Comparison of ENCODE assay signal across 9 cellular contexts in genomic region chr12:52007982-52008510, GRCh38. TPM values are rescaled to one million over a fixed set of nuclear protein-coding genes. Genes with fewer than 3 reads are reported as not detected.
DNase-seq lines count a peak whose midpoint lies in the region; ATAC-seq and TF ChIP-seq lines count a peak whose summit lies in the region.
"Had no signal": no experiment of that assay in that cellular context is flagged by ENCODE, and none has a peak within 500 bp of the region (broad histone marks: within the 10 kb centered on the region; RNA-seq: fewer than 3 reads in every experiment).

No MANE protein-coding gene starts in this region.

- H3K9me3 ChIP-seq in SK-N-MC (ENCODE audit: low read depth, low read length) (no peaks in the 10 kb centered on the region), esophagus muscularis mucosa (no peaks in the 10 kb centered on the region), parathyroid adenoma (ENCODE audit: control insufficient read depth, low read length) (no peaks in the 10 kb centered on the region)

- DNase-seq in CD14-positive monocyte (ENCODE audit: low spot score): no peak
- DNase-seq in SK-N-MC (ENCODE audit: low read depth, low spot score): no peak
- DNase-seq in esophagus muscularis mucosa (ENCODE audit: extremely low spot score): no peak
- no peak for DNase-seq in islet precursor cell
- DNase-seq in amygdala (lab: John Stamatoyannopoulos, UW): no peak
- no peak for DNase-seq in DMS79 (lab: John Stamatoyannopoulos, UW)
- DNase-seq: NCI-H1092 treated with DMSO at 0.1 percent for 48 hours had no signal

- TF ChIP-seq EP300 in esophagus muscularis mucosa (IDR thresholded peaks at IDR 0.05): no peak

- H3K27me3 Mint-ChIP-seq in CD14-positive monocyte (ENCODE audit: low read depth in 3 of 3): peaks cover 30 to 48% (median 47%) of the 10 kb centered on the region in 3 donors

- H3K27ac ChIP-seq in SK-N-MC (no peak overlapping the region), esophagus muscularis mucosa (replicated peaks in 1 of 4) (peak overlapping the region; percentile 82 to 90 (median 87)), parathyroid adenoma (peak overlapping the region; percentile 72)

- H3K4me3 Mint-ChIP-seq in CD14-positive monocyte: peak overlapping the region; percentile 89 to 95

- no peak for ATAC-seq in GM21576 (IDR thresholded peaks at IDR 0.05; ENCODE audit: unreplicated experiment)

- H3K9me3 Mint-ChIP-seq in CD14-positive monocyte: peaks cover 0 to 20% (median 8%) of the 10 kb centered on the region in 7 donors

- peaks cover 23 to 30% of the 10 kb centered on the region in 2 donors for H3K36me3 Mint-ChIP-seq in CD14-positive monocyte

- no peaks in the 10 kb centered on the region for H3K79me2 ChIP-seq in parathyroid adenoma

- peaks cover 39 to 75% (median 69%) of the 10 kb centered on the region in 4 donors for H3K4me1 ChIP-seq in esophagus muscularis mucosa
- peaks cover 2% of the 10 kb centered on the region for H3K4me1 ChIP-seq in parathyroid adenoma

- intact Hi-C loops in CD14-positive monocyte (cut with micrococcal nuclease) (no loop called here), esophagus muscularis mucosa (cut with DNase I) (no loop called here)

- H3K36me3 ChIP-seq in SK-N-MC (ENCODE audit: insufficient read depth, low read length) (peaks cover 10% of the 10 kb centered on the region; the same call in 1 of the 2 replicates), esophagus muscularis mucosa (peaks cover 0 to 33% (median 11%) of the 10 kb centered on the region in 4 donors), parathyroid adenoma (ENCODE audit: control insufficient read depth, insufficient read depth, low read length) (no peaks in the 10 kb centered on the region)

- H3K4me2 ChIP-seq in parathyroid adenoma (ENCODE audit: low read length): peak overlapping the region; percentile 51

- H3K27me3 ChIP-seq in esophagus muscularis mucosa (peaks cover 2 to 38% (median 14%) of the 10 kb centered on the region in 4 donors), parathyroid adenoma (ENCODE audit: control insufficient read depth, insufficient read depth, low read length) (no peaks in the 10 kb centered on the region)

- no peak overlapping the region for H2AFZ ChIP-seq in parathyroid adenoma

- TF ChIP-seq POLR2A in esophagus muscularis mucosa (IDR thresholded peaks at IDR 0.05; ENCODE audit: low read depth): no peak

- peak overlapping the region in 5 of 7 donors; percentile 82 to 92 (median 86) for H3K27ac Mint-ChIP-seq in CD14-positive monocyte

- H3K4me3 ChIP-seq in SK-N-MC (peak overlapping the region; percentile 76), esophagus muscularis mucosa (peak overlapping the region; percentile 64 to 90 (median 76)), parathyroid adenoma (ENCODE audit: low read depth, low read length) (peak overlapping the region; percentile 62)

- no peak overlapping the region for H3K9ac ChIP-seq in SK-N-MC (ENCODE audit: insufficient read length)
- no peak overlapping the region for H3K9ac ChIP-seq in parathyroid adenoma

- WGBS in esophagus muscularis mucosa: 61% methylated on average over 5 of the region's 5 CpGs

- H3K4me1 Mint-ChIP-seq in CD14-positive monocyte: peaks cover 46% of the 10 kb centered on the region

- TF ChIP-seq CTCF in CD14-positive monocyte (IDR thresholded peaks at IDR 0.05) (no peak), esophagus muscularis mucosa (IDR thresholded peaks at IDR 0.05) (no peak), parathyroid adenoma (IDR thresholded peaks at IDR 0.05) (no peak)

RNA-seq across cellular contexts. Expression of gene TAMALIN, which starts 1.3 kb away (rescaled TPM):
- 1 to 10 TPM in 1 of 2 donors, under 1 TPM in 1; 0.63 to 1.6 TPM for polyA plus RNA-seq in CD14-positive monocyte
- 10 to 100 TPM; 13.3 to 26.9 (median 18.3) TPM for total RNA-seq in esophagus muscularis mucosa

RNA-seq across cellular contexts. Expression of gene NR4A1, which starts 43.2 kb away (rescaled TPM):
- 10 to 100 TPM; 10.1 to 41.4 TPM for polyA plus RNA-seq in CD14-positive monocyte
- 10 to 100 TPM; 26.2 to 88.1 (median 59.4) TPM for total RNA-seq in esophagus muscularis mucosa

RNA-seq across cellular contexts. Expression of gene ACVR1B, which starts 56.5 kb away (rescaled TPM):
- polyA plus RNA-seq in CD14-positive monocyte: 1 to 10 TPM; 1.8 to 3.9 TPM
- 10 to 100 TPM in 3 of 4 donors, 1 to 10 TPM in 1; 9.1 to 22.4 (median 13.9) TPM for total RNA-seq in esophagus muscularis mucosa
